ENCODE assay signal across 9 cellular contexts in the genomic region with DNA sequence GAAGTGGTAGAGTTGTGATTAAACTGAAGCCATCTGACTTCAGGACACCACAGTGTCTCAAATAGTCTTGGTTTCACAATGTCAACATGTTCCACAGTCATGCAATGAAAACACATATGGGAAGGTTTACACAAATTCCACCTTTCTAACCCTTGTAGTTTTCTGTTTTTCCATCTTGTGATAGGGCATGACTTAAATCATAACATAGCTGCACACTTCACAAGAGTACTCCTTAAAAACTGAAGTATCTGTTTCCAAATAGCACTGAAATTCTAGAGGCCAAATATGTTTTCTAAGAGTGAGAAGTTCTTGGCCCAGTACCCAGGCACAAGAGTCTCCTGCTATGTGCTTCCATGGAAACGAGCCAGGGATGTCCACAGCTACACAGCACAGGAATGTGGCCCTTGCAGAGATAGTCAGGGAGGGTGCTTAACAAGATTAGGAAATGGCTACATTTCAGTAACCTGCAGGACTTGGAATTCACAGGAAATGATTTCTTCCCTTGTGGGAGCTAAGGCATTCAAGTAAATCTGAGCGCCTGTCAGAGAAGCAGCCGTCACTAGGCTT.
A peak's percentile ranks its signal among the peaks of the same experiment; 100 is the strongest.
DNase-seq lines count a peak whose midpoint lies in the region; ATAC-seq, FAIRE-seq and TF ChIP-seq lines count a peak whose summit lies in the region.
"Had no signal": no experiment of that assay in that cellular context is flagged by ENCODE, and none has a peak within 500 bp of the region (broad histone marks: within the 10 kb centered on the region; RNA-seq: fewer than 3 reads in every experiment).

No MANE protein-coding gene starts in this region.

- DNase-seq in Caki2 (ENCODE audit: low read depth) (peak; percentile 49), SJCRH30 (peak; percentile 72 to 74), glomerular endothelial cell (ENCODE audit: extremely low read depth, low read depth, low spot score) (peak; percentile 44), pancreas (peak in 2 of 6 donors; percentile 16 to 41), inferior parietal cortex (ENCODE audit: extremely low spot score) (no peak), CD14-positive monocyte (ENCODE audit: low spot score) (no peak)
- DNase-seq in CD8-positive, alpha-beta memory T cell = no peak
- no peak for DNase-seq in stimulated activated naive B cell treated with anti-CD40 and anti-IgM and Interleukin-4, amounts not matched to agents 10 μg/mL and 1 μg/mL and 100 μg/mL, for 72 hours
- DNase-seq: naive B cell had no signal

- H3K27ac Mint-ChIP-seq in CD14-positive monocyte = no peak overlapping the region
- H3K27ac Mint-ChIP-seq in CD8-positive, alpha-beta memory T cell = no peak overlapping the region
- H3K27ac Mint-ChIP-seq in stimulated activated naive B cell treated with anti-CD40 and anti-IgM and Interleukin-4, amounts not matched to agents 10 μg/mL and 1 μg/mL and 100 μg/mL, for 72 hours = no peak overlapping the region
- H3K27ac Mint-ChIP-seq: naive B cell had no signal

- intact Hi-C loops in pancreas (cut with DNase I) = no loop called here
- intact Hi-C loops in CD14-positive monocyte (cut with micrococcal nuclease) = no loop called here

- H3K27me3 ChIP-seq in SJCRH30 (no peaks in the 10 kb centered on the region), pancreas (no peaks in the 10 kb centered on the region)
- H3K27me3 ChIP-seq in CD8-positive, alpha-beta memory T cell (ENCODE audit: insufficient read depth, low read length, poor library complexity, severe bottlenecking) = no peaks in the 10 kb centered on the region

- peaks cover 0 to 4% (median 0%) of the 10 kb centered on the region in 7 donors for H3K9me3 Mint-ChIP-seq in CD14-positive monocyte
- H3K9me3 Mint-ChIP-seq in CD8-positive, alpha-beta memory T cell = no peaks in the 10 kb centered on the region
- H3K9me3 Mint-ChIP-seq in stimulated activated naive B cell treated with anti-CD40 and anti-IgM and Interleukin-4, amounts not matched to agents 10 μg/mL and 1 μg/mL and 100 μg/mL, for 72 hours = no peaks in the 10 kb centered on the region

- no peaks in the 10 kb centered on the region for H3K36me3 Mint-ChIP-seq in CD14-positive monocyte
- no peaks in the 10 kb centered on the region for H3K36me3 Mint-ChIP-seq in CD8-positive, alpha-beta memory T cell
- H3K36me3 Mint-ChIP-seq in stimulated activated naive B cell treated with anti-CD40 and anti-IgM and Interleukin-4, amounts not matched to agents 10 μg/mL and 1 μg/mL and 100 μg/mL, for 72 hours = no peaks in the 10 kb centered on the region
- H3K36me3 Mint-ChIP-seq: naive B cell had no signal

- POLR2A ChIA-PET in CD8-positive, alpha-beta memory T cell (lab: Charles Lee) = no interaction called here

- TF ChIP-seq CTCF in pancreas (IDR thresholded peaks at IDR 0.05) = no peak
- no peak for TF ChIP-seq CTCF in CD14-positive monocyte (IDR thresholded peaks at IDR 0.05)

- in situ Hi-C loops in Caki2 (cut with HindIII; ENCODE audit: low pct_unique_long_range_greater_than_20kb, low sequenced_read_pairs) = no loop called here

- H3K27ac ChIP-seq in SJCRH30 (peak overlapping the region; percentile 19; the same call in 1 of the 2 replicates), pancreas (no peak overlapping the region)
- H3K27ac ChIP-seq in CD8-positive, alpha-beta memory T cell (ENCODE audit: low read depth, low read length) = no peak overlapping the region

- FAIRE-seq in pancreas (lab: Jason Lieb, UNC) = no peak

- peaks cover 22% of the 10 kb centered on the region for H3K4me1 ChIP-seq in SJCRH30
- peaks cover 0 to 7% (median 0%) of the 10 kb centered on the region in 3 donors for H3K4me1 ChIP-seq in pancreas
- H3K4me1 ChIP-seq in CD8-positive, alpha-beta memory T cell (ENCODE audit: insufficient read depth, low read length) = no peaks in the 10 kb centered on the region

- H3K36me3 ChIP-seq in SJCRH30 (no peaks in the 10 kb centered on the region), pancreas (no peaks in the 10 kb centered on the region)
- H3K36me3 ChIP-seq in CD8-positive, alpha-beta memory T cell (ENCODE audit: insufficient read depth, low read length) = no peaks in the 10 kb centered on the region

- no peaks in the 10 kb centered on the region for H3K4me1 Mint-ChIP-seq in CD14-positive monocyte
- H3K4me1 Mint-ChIP-seq in CD8-positive, alpha-beta memory T cell = no peaks in the 10 kb centered on the region
- H3K4me1 Mint-ChIP-seq in stimulated activated naive B cell treated with anti-CD40 and anti-IgM and Interleukin-4, amounts not matched to agents 10 μg/mL and 1 μg/mL and 100 μg/mL, for 72 hours = no peaks in the 10 kb centered on the region
- H3K4me1 Mint-ChIP-seq: naive B cell had no signal

- no peak overlapping the region for H3K4me3 Mint-ChIP-seq in CD14-positive monocyte
- no peak overlapping the region for H3K4me3 Mint-ChIP-seq in CD8-positive, alpha-beta memory T cell
- no peak overlapping the region for H3K4me3 Mint-ChIP-seq in stimulated activated naive B cell treated with anti-CD40 and anti-IgM and Interleukin-4, amounts not matched to agents 10 μg/mL and 1 μg/mL and 100 μg/mL, for 72 hours
- H3K4me3 Mint-ChIP-seq: naive B cell had no signal

- H3K27me3 Mint-ChIP-seq in CD14-positive monocyte (ENCODE audit: low read depth in 3 of 3) = peaks cover 0 to 4% (median 1%) of the 10 kb centered on the region in 3 donors
- H3K27me3 Mint-ChIP-seq in CD8-positive, alpha-beta memory T cell = peaks cover 0 to 6% of the 10 kb centered on the region in 2 donors
- H3K27me3 Mint-ChIP-seq in stimulated activated naive B cell treated with anti-CD40 and anti-IgM and Interleukin-4, amounts not matched to agents 10 μg/mL and 1 μg/mL and 100 μg/mL, for 72 hours = no peaks in the 10 kb centered on the region

- peak; percentile 51 to 80 (median 68) for ATAC-seq in pancreas
- no peak for ATAC-seq in stimulated activated naive B cell treated with anti-CD40 and anti-IgM and Interleukin-4, amounts not matched to agents 10 μg/mL and 1 μg/mL and 100 μg/mL, for 72 hours (replicated peaks)

- CTCF ChIA-PET in CD8-positive, alpha-beta memory T cell (lab: Charles Lee) = no interaction called here

- H3K4me3 ChIP-seq in SJCRH30 (no peak overlapping the region), pancreas (no peak overlapping the region)
- H3K4me3 ChIP-seq in CD8-positive, alpha-beta memory T cell (ENCODE audit: low read length) = no peak overlapping the region

- 48 to 57% methylated on average over 3 of the region's 3 CpGs for WGBS in pancreas, 2 donors

- no peaks in the 10 kb centered on the region for H3K9me3 ChIP-seq in SJCRH30 (replicated peaks)
- H3K9me3 ChIP-seq in pancreas = no peaks in the 10 kb centered on the region
- no peaks in the 10 kb centered on the region for H3K9me3 ChIP-seq in CD8-positive, alpha-beta memory T cell (ENCODE audit: low read length)

Comparison
In these comparisons a context has a peak if more than half of its experiments do, and no peak if none do; other contexts are left out.
1. DNase-seq: peak in Caki2 (single experiment), SJCRH30 (2 of 2) and glomerular endothelial cell (single experiment); none in inferior parietal cortex (single experiment), CD14-positive monocyte (single experiment), CD8-positive, alpha-beta memory T cell (0 of 5) and stimulated activated naive B cell treated with anti-CD40 and anti-IgM and Interleukin-4, amounts not matched to agents 10 μg/mL and 1 μg/mL and 100 μg/mL, for 72 hours (single experiment).
2. ATAC-seq: peak in pancreas (4 of 4); none in stimulated activated naive B cell treated with anti-CD40 and anti-IgM and Interleukin-4, amounts not matched to agents 10 μg/mL and 1 μg/mL and 100 μg/mL, for 72 hours (0 of 2).